In genomic region chr3:172673210-172673679, GRCh38 we compare ENCODE assay signal across 8 cellular contexts. TPM values are rescaled to one million over a fixed set of nuclear protein-coding genes. Genes with fewer than 3 reads are reported as not detected.
DNase-seq lines count a peak whose midpoint lies in the region; TF ChIP-seq lines count a peak whose summit lies in the region.

No MANE protein-coding gene starts in this region.

- no peak overlapping the region for H3K4me3 Mint-ChIP-seq in activated T-helper 1 cell treated with anti-CD3 and anti-CD28 coated beads, Interleukin-12 subunit alpha, Interleukin-12 subunit beta, Interleukin-2, Interleukin-4 antibody, amounts not matched to agents 30 ng/mL and 10 ng/mL and 1 ng/mL, durations not matched to agents 14 hours and 24 hours and 36 hours

- H3K9me3 Mint-ChIP-seq in activated T-helper 1 cell treated with anti-CD3 and anti-CD28 coated beads, Interleukin-12 subunit alpha, Interleukin-12 subunit beta, Interleukin-2, Interleukin-4 antibody, amounts not matched to agents 30 ng/mL and 10 ng/mL and 1 ng/mL, durations not matched to agents 14 hours and 24 hours and 36 hours: no peaks in the 10 kb centered on the region

- DNase-seq in ELF-1 (ENCODE audit: low read depth, low spot score) (peak; percentile 77), H7 (peak; percentile 46), LoVo (ENCODE audit: low spot score) (peak; percentile 70), RWPE1 (ENCODE audit: low spot score) (peak; percentile 49), glomerular visceral epithelial cell (ENCODE audit: extremely low spot score) (peak; percentile 76), epidermal melanocyte (ENCODE audit: insufficient read length, low spot score) (no peak)
- DNase-seq in activated T-helper 1 cell treated with anti-CD3 and anti-CD28 coated beads, Interleukin-12 subunit alpha, Interleukin-12 subunit beta, Interleukin-2, Interleukin-4 antibody, amounts not matched to agents 30 ng/mL and 10 ng/mL and 1 ng/mL, durations not matched to agents 14 hours and 24 hours and 36 hours (ENCODE audit: low spot score): peak; percentile 52
- peak; percentile 59 to 74 (median 61) for DNase-seq in stimulated activated CD4-positive, alpha-beta T cell treated with anti-CD3 and anti-CD28 coated beads, Interleukin-12 subunit alpha, Interleukin-12 subunit beta, amount 100 ng/mL, for 48 hours (ENCODE audit: low read depth in 2 of 3, low spot score in 1 of 3)

- no peaks in the 10 kb centered on the region for H3K27me3 Mint-ChIP-seq in activated T-helper 1 cell treated with anti-CD3 and anti-CD28 coated beads, Interleukin-12 subunit alpha, Interleukin-12 subunit beta, Interleukin-2, Interleukin-4 antibody, amounts not matched to agents 30 ng/mL and 10 ng/mL and 1 ng/mL, durations not matched to agents 14 hours and 24 hours and 36 hours (ENCODE audit: insufficient read depth)

- no peak overlapping the region for H3K4me3 ChIP-seq in H7 (ENCODE audit: insufficient read depth, low read depth, low read length)

- peaks cover 5% of the 10 kb centered on the region for H3K4me1 Mint-ChIP-seq in activated T-helper 1 cell treated with anti-CD3 and anti-CD28 coated beads, Interleukin-12 subunit alpha, Interleukin-12 subunit beta, Interleukin-2, Interleukin-4 antibody, amounts not matched to agents 30 ng/mL and 10 ng/mL and 1 ng/mL, durations not matched to agents 14 hours and 24 hours and 36 hours (ENCODE audit: low read depth)

- H3K27ac ChIP-seq in RWPE1: no peak overlapping the region

- intact Hi-C loops in activated T-helper 1 cell treated with anti-CD3 and anti-CD28 coated beads, Interleukin-12 subunit alpha, Interleukin-12 subunit beta, Interleukin-2, Interleukin-4 antibody, amounts not matched to agents 30 ng/mL and 10 ng/mL and 1 ng/mL, durations not matched to agents 14 hours and 24 hours and 36 hours (cut with micrococcal nuclease): loop anchor here (1.0 kb wide), 2 partner anchors 38 to 77 kb away; partner anchors contain the start of genes ECT2 and NCEH1

- POLR2A ChIA-PET in RWPE1 (lab: Yijun Ruan, JAX; ENCODE audit: low non-redundant PET): no interaction called here

- no peaks in the 10 kb centered on the region for H3K27me3 ChIP-seq in H7 (ENCODE audit: control insufficient read depth, insufficient read depth, low read length)

- TF ChIP-seq CTCF in RWPE1 (conservative IDR thresholded peaks at IDR 0.05; ENCODE audit: low read depth): peak; percentile 83

- H3K27ac Mint-ChIP-seq in activated T-helper 1 cell treated with anti-CD3 and anti-CD28 coated beads, Interleukin-12 subunit alpha, Interleukin-12 subunit beta, Interleukin-2, Interleukin-4 antibody, amounts not matched to agents 30 ng/mL and 10 ng/mL and 1 ng/mL, durations not matched to agents 14 hours and 24 hours and 36 hours: no peak overlapping the region

- H3K36me3 ChIP-seq in H7 (replicated peaks; ENCODE audit: control insufficient read depth, insufficient read depth, low read length): no peaks in the 10 kb centered on the region

- CTCF ChIA-PET in RWPE1 (lab: Yijun Ruan, JAX): interaction anchor here (0.6 to 2.0 kb wide), 17 partner anchors 10 to 671 kb away, joined by 3 to 20 read pairs (median 4); partner anchors contain the start of gene NCEH1

- no peaks in the 10 kb centered on the region for H3K36me3 Mint-ChIP-seq in activated T-helper 1 cell treated with anti-CD3 and anti-CD28 coated beads, Interleukin-12 subunit alpha, Interleukin-12 subunit beta, Interleukin-2, Interleukin-4 antibody, amounts not matched to agents 30 ng/mL and 10 ng/mL and 1 ng/mL, durations not matched to agents 14 hours and 24 hours and 36 hours (ENCODE audit: low read depth)

RNA-seq across cellular contexts. Expression of gene NCEH1, which starts 37.6 kb away (rescaled TPM):
- total RNA-seq in H7 (2014; rRNA removed; shearing (Covaris generic)): 2.7 and 3.9 TPM in 2 replicates
- total RNA-seq in activated T-helper 1 cell treated with anti-CD3 and anti-CD28 coated beads, Interleukin-12 subunit alpha, Interleukin-12 subunit beta, Interleukin-2, Interleukin-4 antibody, amounts not matched to agents 30 ng/mL and 10 ng/mL and 1 ng/mL, durations not matched to agents 14 hours and 24 hours and 36 hours: 7.4 and 8.8 TPM in 2 replicates
